ENCODE assay signal across 8 cellular contexts in genomic region chr2:27095745-27096651, GRCh38. TPM values are rescaled to one million over a fixed set of nuclear protein-coding genes. Genes with fewer than 3 reads are reported as not detected.
DNase-seq lines count a peak whose midpoint lies in the region; ATAC-seq and TF ChIP-seq lines count a peak whose summit lies in the region.

No MANE protein-coding gene starts in this region.

- DNase-seq in BE2C = peak; percentile 82
- DNase-seq in GM19240 (ENCODE audit: insufficient read length, low spot score) = peak; percentile 91
- peak; percentile 77 for DNase-seq in NCI-H446 treated with DMSO at 0.1 percent for 48 hours (lab: John Stamatoyannopoulos, UW)
- peak; percentile 32 for DNase-seq in activated T-helper 1 cell treated with anti-CD3 and anti-CD28 coated beads, Interleukin-12 subunit alpha, Interleukin-12 subunit beta, Interleukin-2, Interleukin-4 antibody, amounts not matched to agents 30 ng/mL and 10 ng/mL and 1 ng/mL, durations not matched to agents 14 hours and 24 hours and 36 hours (ENCODE audit: low spot score)
- no peak for DNase-seq in foreskin keratinocyte
- peak; percentile 75 to 83 for DNase-seq in aorta
- no peak for DNase-seq in NCI-H128 (lab: John Stamatoyannopoulos, UW; ENCODE audit: unreplicated experiment)

- H3K4me3 ChIP-seq in BE2C (ENCODE audit: low read depth, low read length) (peak overlapping the region; percentile 65), neuron (ENCODE audit: low read length) (no peak overlapping the region), aorta (ENCODE audit: low read length in 2 of 2) (no peak overlapping the region)

- H3K4me3 Mint-ChIP-seq in activated T-helper 1 cell treated with anti-CD3 and anti-CD28 coated beads, Interleukin-12 subunit alpha, Interleukin-12 subunit beta, Interleukin-2, Interleukin-4 antibody, amounts not matched to agents 30 ng/mL and 10 ng/mL and 1 ng/mL, durations not matched to agents 14 hours and 24 hours and 36 hours = peak overlapping the region; percentile 37

- intact Hi-C loops in activated T-helper 1 cell treated with anti-CD3 and anti-CD28 coated beads, Interleukin-12 subunit alpha, Interleukin-12 subunit beta, Interleukin-2, Interleukin-4 antibody, amounts not matched to agents 30 ng/mL and 10 ng/mL and 1 ng/mL, durations not matched to agents 14 hours and 24 hours and 36 hours (cut with micrococcal nuclease) = loop anchor here (1.0 kb wide), 2 partner anchors 9 to 15 kb away; no protein-coding TSS in a partner anchor
- intact Hi-C loops in aorta (cut with DNase I) = loop anchor here (5.0 to 10.0 kb wide), 2 partner anchors 96 to 99 kb away; no protein-coding TSS in a partner anchor

- no peaks in the 10 kb centered on the region for H3K27me3 ChIP-seq in BE2C
- no peaks in the 10 kb centered on the region for H3K27me3 ChIP-seq in foreskin keratinocyte
- H3K27me3 ChIP-seq in neuron (ENCODE audit: insufficient read depth, low read length) = no peaks in the 10 kb centered on the region
- H3K27me3 ChIP-seq in aorta (ENCODE audit: control insufficient read depth in 1 of 2, insufficient read depth in 2 of 2, low read length in 1 of 2) = no peaks in the 10 kb centered on the region

- H2AFZ ChIP-seq in neuron (ENCODE audit: low read depth, low read length) = peak overlapping the region; percentile 52

- no peaks in the 10 kb centered on the region for H3K27me3 Mint-ChIP-seq in activated T-helper 1 cell treated with anti-CD3 and anti-CD28 coated beads, Interleukin-12 subunit alpha, Interleukin-12 subunit beta, Interleukin-2, Interleukin-4 antibody, amounts not matched to agents 30 ng/mL and 10 ng/mL and 1 ng/mL, durations not matched to agents 14 hours and 24 hours and 36 hours (ENCODE audit: insufficient read depth)

- no peaks in the 10 kb centered on the region for H3K9me3 Mint-ChIP-seq in activated T-helper 1 cell treated with anti-CD3 and anti-CD28 coated beads, Interleukin-12 subunit alpha, Interleukin-12 subunit beta, Interleukin-2, Interleukin-4 antibody, amounts not matched to agents 30 ng/mL and 10 ng/mL and 1 ng/mL, durations not matched to agents 14 hours and 24 hours and 36 hours

- ATAC-seq in foreskin keratinocyte = peak; percentile 51
- peak; percentile 72 for ATAC-seq in aorta (ENCODE audit: low FRiP score)

- TF ChIP-seq CTCF in BE2C (IDR thresholded peaks at IDR 0.05; ENCODE audit: low read depth, low read length) = no peak
- TF ChIP-seq CTCF in foreskin keratinocyte (conservative IDR thresholded peaks at IDR 0.05) = no peak

- peaks cover 6% of the 10 kb centered on the region for H3K4me1 ChIP-seq in BE2C
- H3K4me1 ChIP-seq in foreskin keratinocyte = no peaks in the 10 kb centered on the region
- H3K4me1 ChIP-seq in neuron (ENCODE audit: insufficient read depth, low read length) = no peaks in the 10 kb centered on the region
- H3K4me1 ChIP-seq in aorta (ENCODE audit: control insufficient read depth in 1 of 2, insufficient read depth in 2 of 2, low read length in 2 of 2) = no peaks in the 10 kb centered on the region

- 23% methylated on average over 18 of the region's 18 CpGs for WGBS in aorta, 2 donors

- no peaks in the 10 kb centered on the region for H3K36me3 ChIP-seq in BE2C
- no peaks in the 10 kb centered on the region for H3K36me3 ChIP-seq in neuron (ENCODE audit: insufficient read depth, low read length)
- H3K36me3 ChIP-seq in aorta (ENCODE audit: control insufficient read depth in 1 of 2, insufficient read depth in 2 of 2, low read length in 1 of 2) = no peaks in the 10 kb centered on the region

- H3K27ac ChIP-seq in foreskin keratinocyte = no peak overlapping the region
- no peak overlapping the region for H3K27ac ChIP-seq in aorta (ENCODE audit: low read depth in 1 of 2, low read length in 2 of 2)

- H3K9me3 ChIP-seq in BE2C (no peaks in the 10 kb centered on the region), neuron (ENCODE audit: low read length) (no peaks in the 10 kb centered on the region), aorta (ENCODE audit: control insufficient read depth, low read length) (no peaks in the 10 kb centered on the region)

- no peak overlapping the region for H3K27ac Mint-ChIP-seq in activated T-helper 1 cell treated with anti-CD3 and anti-CD28 coated beads, Interleukin-12 subunit alpha, Interleukin-12 subunit beta, Interleukin-2, Interleukin-4 antibody, amounts not matched to agents 30 ng/mL and 10 ng/mL and 1 ng/mL, durations not matched to agents 14 hours and 24 hours and 36 hours

- no peaks in the 10 kb centered on the region for H3K36me3 Mint-ChIP-seq in activated T-helper 1 cell treated with anti-CD3 and anti-CD28 coated beads, Interleukin-12 subunit alpha, Interleukin-12 subunit beta, Interleukin-2, Interleukin-4 antibody, amounts not matched to agents 30 ng/mL and 10 ng/mL and 1 ng/mL, durations not matched to agents 14 hours and 24 hours and 36 hours (ENCODE audit: low read depth)

- H3K4me1 Mint-ChIP-seq in activated T-helper 1 cell treated with anti-CD3 and anti-CD28 coated beads, Interleukin-12 subunit alpha, Interleukin-12 subunit beta, Interleukin-2, Interleukin-4 antibody, amounts not matched to agents 30 ng/mL and 10 ng/mL and 1 ng/mL, durations not matched to agents 14 hours and 24 hours and 36 hours (ENCODE audit: low read depth) = peaks cover 16% of the 10 kb centered on the region

RNA-seq across cellular contexts. Expression of gene KHK, which starts 9.4 kb away (rescaled TPM):
- 9.2 TPM for polyA plus RNA-seq in BE2C (2012; ENCODE audit: insufficient read depth, insufficient read length, low read depth)
- total RNA-seq in activated T-helper 1 cell treated with anti-CD3 and anti-CD28 coated beads, Interleukin-12 subunit alpha, Interleukin-12 subunit beta, Interleukin-2, Interleukin-4 antibody, amounts not matched to agents 30 ng/mL and 10 ng/mL and 1 ng/mL, durations not matched to agents 14 hours and 24 hours and 36 hours = 12.2 and 12.4 TPM in 2 replicates
- total RNA-seq in foreskin keratinocyte = 2.4 and 2.6 TPM in 2 replicates
- polyA plus RNA-seq in foreskin keratinocyte = 4.1 and 5.0 TPM in 2 replicates
- total RNA-seq in aorta = 1 to 10 TPM; 3.4 to 5.1 TPM
- polyA plus RNA-seq in aorta = 10 to 100 TPM in 1 of 2 donors, 1 to 10 TPM in 1; 6.0 to 38.7 TPM

RNA-seq across cellular contexts. Expression of gene EMILIN1, which starts 17.6 kb away (rescaled TPM):
- 295 TPM for polyA plus RNA-seq in BE2C (2012; ENCODE audit: insufficient read depth, insufficient read length, low read depth)
- 1.1 and 1.5 TPM in 2 replicates for total RNA-seq in activated T-helper 1 cell treated with anti-CD3 and anti-CD28 coated beads, Interleukin-12 subunit alpha, Interleukin-12 subunit beta, Interleukin-2, Interleukin-4 antibody, amounts not matched to agents 30 ng/mL and 10 ng/mL and 1 ng/mL, durations not matched to agents 14 hours and 24 hours and 36 hours
- 0.37 and 0.39 TPM in 2 replicates for total RNA-seq in foreskin keratinocyte
- polyA plus RNA-seq in foreskin keratinocyte = 0.25 and 0.37 TPM in 2 replicates
- 100 to 1,000 TPM; 180 to 200 TPM for total RNA-seq in aorta
- 100 to 1,000 TPM in 1 of 2 donors, 10 to 100 TPM in 1; 50.0 to 249 TPM for polyA plus RNA-seq in aorta

RNA-seq across cellular contexts. Expression of gene CGREF1, which starts 22.9 kb away (rescaled TPM):
- 72.7 TPM for polyA plus RNA-seq in BE2C (2012; ENCODE audit: insufficient read depth, insufficient read length, low read depth)
- 12.9 and 18.0 TPM in 2 replicates for total RNA-seq in activated T-helper 1 cell treated with anti-CD3 and anti-CD28 coated beads, Interleukin-12 subunit alpha, Interleukin-12 subunit beta, Interleukin-2, Interleukin-4 antibody, amounts not matched to agents 30 ng/mL and 10 ng/mL and 1 ng/mL, durations not matched to agents 14 hours and 24 hours and 36 hours
- total RNA-seq in foreskin keratinocyte (0.49 and 1.6 TPM in 2 replicates), aorta (1 to 10 TPM; 8.1 to 8.6 TPM)
- polyA plus RNA-seq in foreskin keratinocyte (0.74 and 1.9 TPM in 2 replicates), aorta (1 to 10 TPM; 5.8 to 6.9 TPM)

RNA-seq across cellular contexts. Expression of gene OST4, which starts 24.5 kb away (rescaled TPM):
- 1,823 TPM for polyA plus RNA-seq in BE2C (2012; ENCODE audit: insufficient read depth, insufficient read length, low read depth)
- total RNA-seq in activated T-helper 1 cell treated with anti-CD3 and anti-CD28 coated beads, Interleukin-12 subunit alpha, Interleukin-12 subunit beta, Interleukin-2, Interleukin-4 antibody, amounts not matched to agents 30 ng/mL and 10 ng/mL and 1 ng/mL, durations not matched to agents 14 hours and 24 hours and 36 hours = 322 and 332 TPM in 2 replicates
- total RNA-seq in foreskin keratinocyte (368 and 406 TPM in 2 replicates), aorta (100 to 1,000 TPM; 219 to 260 TPM)
- polyA plus RNA-seq in foreskin keratinocyte (686 and 711 TPM in 2 replicates), aorta (100 to 1,000 TPM; 531 to 750 TPM)

RNA-seq across cellular contexts. Expression of gene ABHD1, which starts 27.6 kb away (rescaled TPM):
- 3.4 TPM for polyA plus RNA-seq in BE2C (2012; ENCODE audit: insufficient read depth, insufficient read length, low read depth)
- 0.34 and 0.96 TPM in 2 replicates for total RNA-seq in activated T-helper 1 cell treated with anti-CD3 and anti-CD28 coated beads, Interleukin-12 subunit alpha, Interleukin-12 subunit beta, Interleukin-2, Interleukin-4 antibody, amounts not matched to agents 30 ng/mL and 10 ng/mL and 1 ng/mL, durations not matched to agents 14 hours and 24 hours and 36 hours
- not detected in 2 replicates for total RNA-seq in foreskin keratinocyte
- polyA plus RNA-seq in foreskin keratinocyte = not detected in 2 replicates
- total RNA-seq in aorta = under 1 TPM in 1 of 2 donors, not detected in 1; 0.90 TPM
- polyA plus RNA-seq in aorta = under 1 TPM in 1 of 2 donors, not detected in 1; 0.08 TPM

Comparison
In these comparisons a context has a peak if more than half of its experiments do, and no peak if none do; other contexts are left out.
1. DNase-seq: peak in BE2C (single experiment), GM19240 (single experiment), NCI-H446 treated with DMSO at 0.1 percent for 48 hours (single experiment), activated T-helper 1 cell treated with anti-CD3 and anti-CD28 coated beads, Interleukin-12 subunit alpha, Interleukin-12 subunit beta, Interleukin-2, Interleukin-4 antibody, amounts not matched to agents 30 ng/mL and 10 ng/mL and 1 ng/mL, durations not matched to agents 14 hours and 24 hours and 36 hours (single experiment) and aorta (2 of 2); none in foreskin keratinocyte (0 of 2) and NCI-H128 (single experiment).
2. RNA of gene EMILIN1, which starts 17.6 kb away (total RNA-seq): 180 to 200 TPM in aorta; 1.1 to 1.5 TPM in activated T-helper 1 cell treated with anti-CD3 and anti-CD28 coated beads, Interleukin-12 subunit alpha, Interleukin-12 subunit beta, Interleukin-2, Interleukin-4 antibody, amounts not matched to agents 30 ng/mL and 10 ng/mL and 1 ng/mL, durations not matched to agents 14 hours and 24 hours and 36 hours and 0.37 to 0.39 TPM in foreskin keratinocyte; every median in the first group is over 10 times any median in the second.